1 cellular context compared by ENCODE assay signal in the genomic region with DNA sequence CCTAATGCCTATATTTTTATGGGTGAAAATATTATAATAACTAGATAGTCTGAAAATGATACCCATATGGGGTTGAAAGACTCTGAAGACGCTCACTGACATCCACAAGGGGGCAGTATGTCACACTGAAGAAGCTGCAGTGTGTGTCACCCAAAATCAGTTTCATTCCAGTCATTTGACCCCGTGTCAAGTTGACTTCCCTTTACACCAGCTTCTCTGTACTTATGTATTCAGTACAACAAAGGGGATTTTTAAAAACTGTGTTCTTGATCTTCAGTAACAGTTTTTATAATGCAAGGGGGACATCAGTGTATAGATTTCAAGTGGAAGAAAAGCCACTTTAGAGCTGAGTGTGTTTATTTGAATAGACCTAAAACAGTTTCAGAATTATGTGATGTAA.
TF ChIP-seq lines count a peak whose summit lies in the region.

No MANE protein-coding gene starts in this region.

TF ChIP-seq in H1, 55 proteins besides CTCF, POLR2A, EP300 and RAD21:
- TF ChIP-seq BACH1 (IDR thresholded peaks at IDR 0.05; ENCODE audit: low read length) (0 out of 2 replicates have a peak, but pooled peaks have one; percentile 11), JUND (IDR thresholded peaks at IDR 0.05; ENCODE audit: low read length) (0 out of 2 replicates have a peak, but pooled peaks have one; percentile 27), MAX (IDR thresholded peaks at IDR 0.05) (no peak)
